ENCODE assay signal across 16 cellular contexts in genomic region chr22:40007826-40008710, GRCh38. TPM values are rescaled to one million over a fixed set of nuclear protein-coding genes. Genes with fewer than 3 reads are reported as not detected.
DNase-seq lines count a peak whose midpoint lies in the region; ATAC-seq, FAIRE-seq and TF ChIP-seq lines count a peak whose summit lies in the region.
"Had no signal": no experiment of that assay in that cellular context is flagged by ENCODE, and none has a peak within 500 bp of the region (broad histone marks: within the 10 kb centered on the region; RNA-seq: fewer than 3 reads in every experiment).

No MANE protein-coding gene starts in this region.

- H3K27me3 Mint-ChIP-seq in activated naive CD8-positive, alpha-beta T cell treated with anti-CD3 and anti-CD28 coated beads, Interleukin-2, amount 10 ng/mL, durations not matched to agents 7 days and 5 days, result peaks cover 15% of the 10 kb centered on the region
- peaks cover 11% of the 10 kb centered on the region for H3K27me3 Mint-ChIP-seq in activated naive CD8-positive, alpha-beta T cell treated with anti-CD3 and anti-CD28 coated beads for 36 hours

- H3K4me1 ChIP-seq in keratinocyte (ENCODE audit: control insufficient read depth, extremely low read depth, insufficient read depth, low read length) (peaks cover 68% of the 10 kb centered on the region), upper lobe of left lung (peaks cover 0 to 6% (median 2%) of the 10 kb centered on the region in 4 donors)

- TF ChIP-seq EP300 in upper lobe of left lung (IDR thresholded peaks at IDR 0.05), result no peak

- H3K36me3 Mint-ChIP-seq in activated naive CD8-positive, alpha-beta T cell treated with anti-CD3 and anti-CD28 coated beads, Interleukin-2, amount 10 ng/mL, durations not matched to agents 7 days and 5 days, result no peaks in the 10 kb centered on the region
- no peaks in the 10 kb centered on the region for H3K36me3 Mint-ChIP-seq in activated naive CD8-positive, alpha-beta T cell treated with anti-CD3 and anti-CD28 coated beads for 36 hours
- H3K36me3 Mint-ChIP-seq: activated CD4-positive, alpha-beta memory T cell treated with anti-CD3 and anti-CD28 coated beads for 36 hours had no signal

- H3K9me1 ChIP-seq in keratinocyte (ENCODE audit: control insufficient read depth, extremely low read depth, insufficient read depth, low read length), result peaks cover 14% of the 10 kb centered on the region

- H3K4me3 ChIP-seq in keratinocyte (ENCODE audit: control insufficient read depth in 2 of 3, extremely low read depth in 1 of 3, insufficient read depth in 2 of 3, low read depth in 1 of 3, low read length in 3 of 3) (peak overlapping the region in 1 of 3 experiments; percentile 34), upper lobe of left lung (no peak overlapping the region)

- no peak for DNase-seq in activated naive CD8-positive, alpha-beta T cell treated with anti-CD3 and anti-CD28 coated beads, Interleukin-2, amount 10 ng/mL, durations not matched to agents 7 days and 5 days
- DNase-seq in activated naive CD8-positive, alpha-beta T cell treated with anti-CD3 and anti-CD28 coated beads for 36 hours, result no peak
- DNase-seq in SIG-M5 treated with dmso at 0.1 percent for 504 hours (lab: John Stamatoyannopoulos, UW; ENCODE audit: unreplicated experiment) (peak; percentile 86), keratinocyte (ENCODE audit: low read depth, low spot score) (no peak), upper lobe of left lung (peak in 1 of 2 donors; percentile 61), GM19240 (ENCODE audit: insufficient read length, low spot score) (no peak)
- DNase-seq: activated CD4-positive, alpha-beta memory T cell treated with anti-CD3 and anti-CD28 coated beads for 36 hours; NCI-H524 treated with DMSO at 0.1 percent for 48 hours; nucleus accumbens had no signal

- H3K27me3 ChIP-seq in keratinocyte (ENCODE audit: control insufficient read depth, extremely low read depth, insufficient read depth, low read length) (no peaks in the 10 kb centered on the region), upper lobe of left lung (peaks cover 0 to 6% (median 0%) of the 10 kb centered on the region in 4 donors)

- H3K4me2 ChIP-seq in keratinocyte (ENCODE audit: control insufficient read depth, extremely low read depth, insufficient read depth, low read depth, low read length), result peak overlapping the region; percentile 29

- dilution Hi-C loops in keratinocyte (cut with MboI; ENCODE audit: extremely low pct_ligation_motif_present, low sequenced_read_pairs), result no loop called here

- H3K27ac Mint-ChIP-seq in activated naive CD8-positive, alpha-beta T cell treated with anti-CD3 and anti-CD28 coated beads, Interleukin-2, amount 10 ng/mL, durations not matched to agents 7 days and 5 days, result peak overlapping the region; percentile 51
- no peak overlapping the region for H3K27ac Mint-ChIP-seq in activated naive CD8-positive, alpha-beta T cell treated with anti-CD3 and anti-CD28 coated beads for 36 hours
- H3K27ac Mint-ChIP-seq: activated CD4-positive, alpha-beta memory T cell treated with anti-CD3 and anti-CD28 coated beads for 36 hours had no signal

- H3K4me3 Mint-ChIP-seq in activated naive CD8-positive, alpha-beta T cell treated with anti-CD3 and anti-CD28 coated beads, Interleukin-2, amount 10 ng/mL, durations not matched to agents 7 days and 5 days, result no peak overlapping the region
- no peak overlapping the region for H3K4me3 Mint-ChIP-seq in activated naive CD8-positive, alpha-beta T cell treated with anti-CD3 and anti-CD28 coated beads for 36 hours
- H3K4me3 Mint-ChIP-seq: activated CD4-positive, alpha-beta memory T cell treated with anti-CD3 and anti-CD28 coated beads for 36 hours had no signal

- H3K9me3 Mint-ChIP-seq in activated naive CD8-positive, alpha-beta T cell treated with anti-CD3 and anti-CD28 coated beads, Interleukin-2, amount 10 ng/mL, durations not matched to agents 7 days and 5 days, result no peaks in the 10 kb centered on the region
- no peaks in the 10 kb centered on the region for H3K9me3 Mint-ChIP-seq in activated naive CD8-positive, alpha-beta T cell treated with anti-CD3 and anti-CD28 coated beads for 36 hours
- H3K9me3 Mint-ChIP-seq: activated CD4-positive, alpha-beta memory T cell treated with anti-CD3 and anti-CD28 coated beads for 36 hours had no signal

- TF ChIP-seq POLR2A in upper lobe of left lung (IDR thresholded peaks at IDR 0.05), result no peak

- H3K27ac ChIP-seq in keratinocyte (ENCODE audit: control insufficient read depth, insufficient read depth, low read length) (peak overlapping the region; percentile 47), upper lobe of left lung (no peak overlapping the region)

- ATAC-seq in activated naive CD8-positive, alpha-beta T cell treated with anti-CD3 and anti-CD28 coated beads, Interleukin-2, amount 10 ng/mL, durations not matched to agents 7 days and 5 days (ENCODE audit: low read depth), result no peak
- peak; percentile 11 to 62 for ATAC-seq in upper lobe of left lung (ENCODE audit: low FRiP score in 2 of 2)
- ATAC-seq in GM21786 (IDR thresholded peaks at IDR 0.05; ENCODE audit: unreplicated experiment), result no peak
- ATAC-seq in HG02938 (IDR thresholded peaks at IDR 0.05; ENCODE audit: unreplicated experiment), result no peak

- H3K9me3 ChIP-seq in keratinocyte (ENCODE audit: control insufficient read depth, low read depth, low read length) (no peaks in the 10 kb centered on the region), upper lobe of left lung (no peaks in the 10 kb centered on the region)
- H3K9me3 ChIP-seq: Caco-2 had no signal

- TF ChIP-seq CTCF in keratinocyte (optimal IDR thresholded peaks at IDR 0.05 in 1 of 3, IDR thresholded peaks at IDR 0.05 in 1 of 3, conservative IDR thresholded peaks at IDR 0.05 in 1 of 3; ENCODE audit: extremely low read depth in 1 of 3, insufficient read depth in 2 of 3, low read length in 3 of 3), result no peak
- TF ChIP-seq CTCF in upper lobe of left lung (IDR thresholded peaks at IDR 0.05), result no peak

- POLR2A ChIA-PET in activated naive CD8-positive, alpha-beta T cell treated with anti-CD3 and anti-CD28 coated beads, Interleukin-2, amount 10 ng/mL, durations not matched to agents 7 days and 5 days (lab: Charles Lee), result no interaction called here

- peak; percentile 65 for FAIRE-seq in keratinocyte (lab: Jason Lieb, UNC)
- FAIRE-seq: small intestine had no signal

- H3K4me1 Mint-ChIP-seq in activated naive CD8-positive, alpha-beta T cell treated with anti-CD3 and anti-CD28 coated beads, Interleukin-2, amount 10 ng/mL, durations not matched to agents 7 days and 5 days, result peaks cover 13% of the 10 kb centered on the region
- peaks cover 18% of the 10 kb centered on the region for H3K4me1 Mint-ChIP-seq in activated naive CD8-positive, alpha-beta T cell treated with anti-CD3 and anti-CD28 coated beads for 36 hours

- WGBS in upper lobe of left lung, 2 donors, result 63 to 65% methylated on average over 19 to 25 of the region's 27 CpGs

- H3K9ac ChIP-seq in keratinocyte (ENCODE audit: control insufficient read depth, extremely low read depth, insufficient read depth, low read length), result peak overlapping the region; percentile 49

- H2AFZ ChIP-seq in keratinocyte (ENCODE audit: control insufficient read depth, low read length), result no peak overlapping the region

- peaks cover 8 to 11% of the 10 kb centered on the region in 2 experiments for H3K36me3 ChIP-seq in keratinocyte (ENCODE audit: control insufficient read depth in 2 of 2, extremely low read depth in 1 of 2, insufficient read depth in 2 of 2, low read length in 2 of 2)
- no peaks in the 10 kb centered on the region for H3K36me3 ChIP-seq in upper lobe of left lung

- peaks cover 14% of the 10 kb centered on the region for H4K20me1 ChIP-seq in keratinocyte (ENCODE audit: control insufficient read depth, extremely low read depth, insufficient read depth, low read length)

- H3K79me2 ChIP-seq in keratinocyte (ENCODE audit: control insufficient read depth, insufficient read depth, low read length), result peaks cover 61% of the 10 kb centered on the region

RNA-seq across cellular contexts. Expression of gene FAM83F, which starts 13.3 kb away (rescaled TPM):
- total RNA-seq in activated naive CD8-positive, alpha-beta T cell treated with anti-CD3 and anti-CD28 coated beads, Interleukin-2, amount 10 ng/mL, durations not matched to agents 7 days and 5 days, result under 1 TPM; 0.20 to 0.30 TPM
- total RNA-seq in activated naive CD8-positive, alpha-beta T cell treated with anti-CD3 and anti-CD28 coated beads for 36 hours, result 1 to 10 TPM; 3.4 to 3.6 TPM
- 15.3 to 45.1 TPM (median 22.8 TPM) in 3 replicates for polyA plus RNA-seq in keratinocyte
- 9.5 TPM for polyA plus RNA-seq in keratinocyte (2011; ENCODE audit: low read depth)
- 19.8 and 29.4 TPM in 2 replicates for polyA plus RNA-seq in keratinocyte (2011; cell fraction: cytosol; rRNA removed)
- polyA plus RNA-seq in keratinocyte (2011; cell fraction: nucleus; rRNA removed), result 35.3 and 43.3 TPM in 2 replicates
- polyA plus RNA-seq in keratinocyte (2012; ENCODE audit: low replicate concordance), result 20.1 and 21.1 TPM in 2 replicates
- 53.5 to 74.3 TPM (median 58.2 TPM) in 3 replicates for polyA minus RNA-seq in keratinocyte
- polyA minus RNA-seq in keratinocyte (2011; cell fraction: cytosol; rRNA and poly(A)+ RNA removed), result 35.7 TPM
- 33.4 and 46.8 TPM in 2 replicates for polyA minus RNA-seq in keratinocyte (2011; cell fraction: nucleus; rRNA and poly(A)+ RNA removed)
- total RNA-seq in upper lobe of left lung, result 1 to 10 TPM in 2 of 6 donors, under 1 TPM in 4; 0.23 to 2.8 (median 0.67) TPM
- total RNA-seq: A673, dermis microvascular lymphatic vessel endothelial cell had no signal

RNA-seq across cellular contexts. Expression of gene TMA7B, which starts 47.9 kb away (rescaled TPM):
- total RNA-seq in activated naive CD8-positive, alpha-beta T cell treated with anti-CD3 and anti-CD28 coated beads, Interleukin-2, amount 10 ng/mL, durations not matched to agents 7 days and 5 days, result 1 to 10 TPM; 8.5 to 9.1 TPM
- 1 to 10 TPM; 1.0 to 1.3 TPM for total RNA-seq in activated naive CD8-positive, alpha-beta T cell treated with anti-CD3 and anti-CD28 coated beads for 36 hours
- polyA plus RNA-seq in keratinocyte, result not detected in 3 replicates
- polyA plus RNA-seq in keratinocyte (2011; ENCODE audit: low read depth), result not detected
- polyA plus RNA-seq in keratinocyte (2011; cell fraction: cytosol; rRNA removed), result not detected in 2 replicates
- not detected in 2 replicates for polyA plus RNA-seq in keratinocyte (2011; cell fraction: nucleus; rRNA removed)
- not detected in 2 replicates for polyA plus RNA-seq in keratinocyte (2012; ENCODE audit: low replicate concordance)
- not detected in 3 replicates for polyA minus RNA-seq in keratinocyte
- polyA minus RNA-seq in keratinocyte (2011; cell fraction: cytosol; rRNA and poly(A)+ RNA removed), result not detected
- not detected in 2 replicates for polyA minus RNA-seq in keratinocyte (2011; cell fraction: nucleus; rRNA and poly(A)+ RNA removed)
- total RNA-seq in upper lobe of left lung, result 1 to 10 TPM in 2 of 6 donors, under 1 TPM in 3, not detected in 1; 0.24 to 2.3 (median 0.76) TPM
- total RNA-seq: A673, Caco-2, dermis microvascular lymphatic vessel endothelial cell, subcutaneous adipose tissue had no signal

Comparison
In these comparisons a context has a peak if more than half of its experiments do, and no peak if none do; other contexts are left out.
1. ATAC-seq: peak in upper lobe of left lung (2 of 2); none in activated naive CD8-positive, alpha-beta T cell treated with anti-CD3 and anti-CD28 coated beads, Interleukin-2, amount 10 ng/mL, durations not matched to agents 7 days and 5 days (single experiment), GM21786 (single experiment) and HG02938 (single experiment).